ENCODE assay signal across 1 cellular context in genomic region chr15:98866503-98866902, GRCh38.
TF ChIP-seq lines count a peak whose summit lies in the region.

No MANE protein-coding gene starts in this region.

TF ChIP-seq in HepG2, 621 proteins besides CTCF, POLR2A, EP300 and RAD21 (continued from another document):
- TF ChIP-seq ZGPAT (CRISPR knock-in tag; IDR thresholded peaks at IDR 0.05): no peak
- TF ChIP-seq TFAP4 (IDR thresholded peaks at IDR 0.05; ENCODE audit: borderline replicate concordance, low read depth): no peak
- TF ChIP-seq MAZ (IDR thresholded peaks at IDR 0.05; ENCODE audit: borderline replicate concordance, low read depth, low read length): no peak
- TF ChIP-seq MAZ (CRISPR knock-in tag; IDR thresholded peaks at IDR 0.05; ENCODE audit: low read depth): no peak
